ENCODE assay signal across 1 cellular context in genomic region chr12:22084852-22085251, GRCh38.
TF ChIP-seq lines count a peak whose summit lies in the region.

No MANE protein-coding gene starts in this region.

TF ChIP-seq in HepG2, 621 proteins besides CTCF, POLR2A, EP300 and RAD21 (continued from another document):
- no peak for TF ChIP-seq ARID5B (CRISPR knock-in tag; IDR thresholded peaks at IDR 0.05)
- no peak for TF ChIP-seq REPIN1 (CRISPR knock-in tag; IDR thresholded peaks at IDR 0.05; ENCODE audit: borderline replicate concordance, low read depth)
- TF ChIP-seq PITX1 (CRISPR knock-in tag; IDR thresholded peaks at IDR 0.05), result no peak
- no peak for TF ChIP-seq UBTF (CRISPR knock-in tag; IDR thresholded peaks at IDR 0.05)
- no peak for TF ChIP-seq ZBTB46 (CRISPR knock-in tag; IDR thresholded peaks at IDR 0.05; ENCODE audit: borderline replicate concordance)
